18 cellular contexts compared by ENCODE assay signal in genomic region chr2:229174794-229175529, GRCh38.
DNase-seq lines count a peak whose midpoint lies in the region; ATAC-seq and TF ChIP-seq lines count a peak whose summit lies in the region.
"Had no signal": no experiment of that assay in that cellular context is flagged by ENCODE, and none has a peak within 500 bp of the region (broad histone marks: within the 10 kb centered on the region; RNA-seq: fewer than 3 reads in every experiment).

No MANE protein-coding gene starts in this region.

- no peaks in the 10 kb centered on the region for H3K36me3 ChIP-seq in upper lobe of left lung

- H3K4me3 Mint-ChIP-seq in activated CD4-positive, alpha-beta T cell treated with anti-CD3 and anti-CD28 coated beads, Interleukin-2, amount 10 ng/mL, durations not matched to agents 24 days and 14 days: no peak overlapping the region
- H3K4me3 Mint-ChIP-seq in activated T-helper 17 cell treated with anti-CD3 and anti-CD28 coated beads, Interleukin-2, amount 50 U/mL, for 72 hours: no peak overlapping the region
- H3K4me3 Mint-ChIP-seq: activated T-cell treated with anti-CD3 and anti-CD28 coated beads, Interleukin-2, amount 50 U/mL, for 4 hours; IgD-negative memory B cell; T-helper 2 cell treated with Interferon-gamma antibody and Interleukin-4, amounts not matched to agents 5 μg/mL and 100 μg/mL, for 36 hours had no signal

- H3K36me3 Mint-ChIP-seq in activated CD4-positive, alpha-beta T cell treated with anti-CD3 and anti-CD28 coated beads, Interleukin-2, amount 10 ng/mL, durations not matched to agents 24 days and 14 days (ENCODE audit: low read depth): no peaks in the 10 kb centered on the region
- no peaks in the 10 kb centered on the region for H3K36me3 Mint-ChIP-seq in activated T-helper 17 cell treated with anti-CD3 and anti-CD28 coated beads, Interleukin-2, amount 50 U/mL, for 72 hours (ENCODE audit: low read depth)

- DNase-seq in activated CD4-positive, alpha-beta T cell treated with anti-CD3 and anti-CD28 coated beads, Interleukin-2, amount 10 ng/mL, durations not matched to agents 24 days and 14 days: peak; percentile 28
- DNase-seq in activated CD4-positive, alpha-beta T cell treated with anti-CD3 and anti-CD28 coated beads for 1 hour: no peak
- DNase-seq in RPMI7951 (ENCODE audit: low read depth): peak; percentile 62
- DNase-seq in fibroblast of mammary gland (ENCODE audit: low read depth): peak; percentile 66
- DNase-seq in upper lobe of left lung: peak in 1 of 2 donors; percentile 53
- no peak for DNase-seq in HEK293T (ENCODE audit: extremely low spot score)
- DNase-seq in GOT3 (lab: John Stamatoyannopoulos, UW): no peak
- DNase-seq: activated CD4-positive, alpha-beta T cell treated with anti-CD3 and anti-CD28 coated beads for 48 hours; activated T-cell treated with anti-CD3 and anti-CD28 coated beads, Interleukin-2, amount 50 U/mL, for 4 hours; amygdala; dermis blood vessel endothelial cell; midbrain; NCI-H1436; NCI-H526 treated with DMSO at 0.1 percent for 48 hours; stimulated activated CD4-positive, alpha-beta T cell treated with anti-CD3 and anti-CD28 coated beads, Interleukin-12 subunit alpha, Interleukin-12 subunit beta, amount 100 ng/mL, for 4 hours had no signal

- no peaks in the 10 kb centered on the region for H3K4me1 Mint-ChIP-seq in activated CD4-positive, alpha-beta T cell treated with anti-CD3 and anti-CD28 coated beads, Interleukin-2, amount 10 ng/mL, durations not matched to agents 24 days and 14 days
- H3K4me1 Mint-ChIP-seq in activated T-helper 17 cell treated with anti-CD3 and anti-CD28 coated beads, Interleukin-2, amount 50 U/mL, for 72 hours: no peaks in the 10 kb centered on the region
- H3K4me1 Mint-ChIP-seq: IgD-negative memory B cell had no signal

- no peaks in the 10 kb centered on the region for H3K27me3 Mint-ChIP-seq in activated CD4-positive, alpha-beta T cell treated with anti-CD3 and anti-CD28 coated beads, Interleukin-2, amount 10 ng/mL, durations not matched to agents 24 days and 14 days
- H3K27me3 Mint-ChIP-seq in activated T-helper 17 cell treated with anti-CD3 and anti-CD28 coated beads, Interleukin-2, amount 50 U/mL, for 72 hours: peaks cover 5% of the 10 kb centered on the region
- H3K27me3 Mint-ChIP-seq: IgD-negative memory B cell had no signal

- POLR2A ChIA-PET in HEK293T (lab: Yijun Ruan, JAX): no interaction called here

- H3K27me3 ChIP-seq in upper lobe of left lung: no peaks in the 10 kb centered on the region

- peak; percentile 18 to 60 for ATAC-seq in upper lobe of left lung (ENCODE audit: low FRiP score in 2 of 2)
- no peak for ATAC-seq in activated T-helper 17 cell treated with anti-CD3 and anti-CD28 coated beads, Interleukin-2, amount 50 U/mL, for 72 hours (replicated peaks)
- ATAC-seq: activated T-cell treated with anti-CD3 and anti-CD28 coated beads, Interleukin-2, amount 50 U/mL, for 4 hours had no signal

- intact Hi-C loops in activated CD4-positive, alpha-beta T cell treated with anti-CD3 and anti-CD28 coated beads, Interleukin-2, amount 10 ng/mL, durations not matched to agents 24 days and 14 days (cut with micrococcal nuclease): no loop called here

- no peak overlapping the region for H3K27ac Mint-ChIP-seq in activated CD4-positive, alpha-beta T cell treated with anti-CD3 and anti-CD28 coated beads, Interleukin-2, amount 10 ng/mL, durations not matched to agents 24 days and 14 days
- H3K27ac Mint-ChIP-seq in activated T-helper 17 cell treated with anti-CD3 and anti-CD28 coated beads, Interleukin-2, amount 50 U/mL, for 72 hours: no peak overlapping the region
- H3K27ac Mint-ChIP-seq: T-helper 2 cell treated with Interferon-gamma antibody and Interleukin-4, amounts not matched to agents 5 μg/mL and 100 μg/mL, for 36 hours had no signal

- H3K9me3 ChIP-seq in upper lobe of left lung: no peaks in the 10 kb centered on the region

- no peaks in the 10 kb centered on the region for H3K9me3 Mint-ChIP-seq in activated CD4-positive, alpha-beta T cell treated with anti-CD3 and anti-CD28 coated beads, Interleukin-2, amount 10 ng/mL, durations not matched to agents 24 days and 14 days
- peaks cover 4% of the 10 kb centered on the region for H3K9me3 Mint-ChIP-seq in activated T-helper 17 cell treated with anti-CD3 and anti-CD28 coated beads, Interleukin-2, amount 50 U/mL, for 72 hours

- H3K4me3 ChIP-seq in fibroblast of mammary gland (ENCODE audit: control insufficient read depth, low read depth, low read length): no peak overlapping the region
- no peak overlapping the region for H3K4me3 ChIP-seq in upper lobe of left lung

- peak overlapping the region in 2 of 4 donors; percentile 24 to 33 for H3K27ac ChIP-seq in upper lobe of left lung

- WGBS in upper lobe of left lung, 2 donors: 38 to 56% methylated on average over 4 of the region's 4 CpGs

- peaks cover 0 to 7% (median 1%) of the 10 kb centered on the region in 4 donors for H3K4me1 ChIP-seq in upper lobe of left lung

- CTCF ChIA-PET in HEK293T (lab: Yijun Ruan, JAX): no interaction called here

- no peak for TF ChIP-seq EP300 in upper lobe of left lung (IDR thresholded peaks at IDR 0.05)

- TF ChIP-seq POLR2A in upper lobe of left lung (IDR thresholded peaks at IDR 0.05): no peak

- TF ChIP-seq CTCF in fibroblast of mammary gland (conservative IDR thresholded peaks at IDR 0.05; ENCODE audit: control insufficient read depth, insufficient read depth, low read depth, low read length) (no peak), upper lobe of left lung (IDR thresholded peaks at IDR 0.05) (no peak)

TF ChIP-seq in HEK293T, 16 proteins besides CTCF, POLR2A, EP300 and RAD21:
- TF ChIP-seq NFRKB (IDR thresholded peaks at IDR 0.05) (no peak), TARDBP (IDR thresholded peaks at IDR 0.05) (no peak), ELF4 (IDR thresholded peaks at IDR 0.05) (no peak), HDGF (IDR thresholded peaks at IDR 0.05; ENCODE audit: borderline replicate concordance) (no peak), LEF1 (IDR thresholded peaks at IDR 0.05; ENCODE audit: borderline replicate concordance) (no peak)

Comparison
In these comparisons a context has a peak if more than half of its experiments do, and no peak if none do; other contexts are left out.
1. DNase-seq: peak in activated CD4-positive, alpha-beta T cell treated with anti-CD3 and anti-CD28 coated beads, Interleukin-2, amount 10 ng/mL, durations not matched to agents 24 days and 14 days (single experiment), RPMI7951 (single experiment) and fibroblast of mammary gland (single experiment); none in activated CD4-positive, alpha-beta T cell treated with anti-CD3 and anti-CD28 coated beads for 1 hour (single experiment), HEK293T (single experiment) and GOT3 (single experiment).